ENCODE assay signal across 8 cellular contexts in genomic region chr1:32014199-32014936, GRCh38. TPM values are rescaled to one million over a fixed set of nuclear protein-coding genes. Genes with fewer than 3 reads are reported as not detected.
DNase-seq lines count a peak whose midpoint lies in the region; ATAC-seq and TF ChIP-seq lines count a peak whose summit lies in the region.

No MANE protein-coding gene starts in this region.

- no peaks in the 10 kb centered on the region for H3K36me3 Mint-ChIP-seq in activated naive CD8-positive, alpha-beta T cell

- POLR2A ChIA-PET in Panc1 (lab: Charles Lee), result no interaction called here

- no peaks in the 10 kb centered on the region for H3K27me3 ChIP-seq in Panc1 (ENCODE audit: control insufficient read depth, insufficient read depth, low read length)
- H3K27me3 ChIP-seq in cardiac muscle cell, result no peaks in the 10 kb centered on the region
- H3K27me3 ChIP-seq in ovary, result no peaks in the 10 kb centered on the region

- H3K9me3 ChIP-seq in Panc1 (ENCODE audit: control insufficient read depth, insufficient read depth, low read depth, low read length) (no peaks in the 10 kb centered on the region), cardiac muscle cell (ENCODE audit: low read depth) (no peaks in the 10 kb centered on the region), ovary (no peaks in the 10 kb centered on the region)

- H3K27ac ChIP-seq in Panc1 (ENCODE audit: low read length) (peak overlapping the region; percentile 90), cardiac muscle cell (peak overlapping the region; percentile 96), ovary (peak overlapping the region; percentile 80 to 95), urinary bladder (ENCODE audit: low read depth) (peak overlapping the region; percentile 92)

- H3K9me3 Mint-ChIP-seq in activated naive CD8-positive, alpha-beta T cell (ENCODE audit: low read depth), result no peaks in the 10 kb centered on the region

- DNase-seq in AG08395 (ENCODE audit: low spot score) (peak; percentile 51), Panc1 (ENCODE audit: low read depth, low spot score) (no peak), cardiac muscle cell (ENCODE audit: low read depth in 1 of 2, low spot score in 1 of 2) (peak; percentile 64 to 71), ovary (peak; percentile 39 to 69 (median 58))

- CTCF ChIA-PET in Panc1 (lab: Charles Lee), result interaction anchor here (0.7 kb wide), 1 partner anchor 955 kb away, joined by 3 read pairs; no protein-coding TSS in a partner anchor

- H3K4me1 ChIP-seq in Panc1 (ENCODE audit: control insufficient read depth, insufficient read depth, low read length) (peaks cover 18% of the 10 kb centered on the region), cardiac muscle cell (ENCODE audit: low read depth) (peaks cover 21% of the 10 kb centered on the region), ovary (ENCODE audit: insufficient read depth) (peaks cover 11% of the 10 kb centered on the region), urinary bladder (ENCODE audit: insufficient read depth) (no peaks in the 10 kb centered on the region)

- ATAC-seq in GM18519 (IDR thresholded peaks at IDR 0.05; ENCODE audit: low FRiP score, unreplicated experiment) (peak; percentile 7), HG03103 (IDR thresholded peaks at IDR 0.05; ENCODE audit: low read depth, unreplicated experiment) (peak; percentile 17), Panc1 (peak; percentile 37)

- intact Hi-C loops in Panc1 (cut with micrococcal nuclease; ENCODE audit: unreplicated experiment), result no loop called here
- intact Hi-C loops in ovary (cut with DNase I), result loop anchor here in 2 of 4 donors (10.0 kb wide), 2 partner anchors 50 to 60 kb away; partner anchors contain the start of gene TMEM39B (in 1 of the 2)

- H3K4me3 ChIP-seq in Panc1 (ENCODE audit: low read depth in 2 of 2, low read length in 2 of 2) (peak overlapping the region; percentile 78 to 96), cardiac muscle cell (peak overlapping the region; percentile 79), ovary (peak overlapping the region; percentile 99), urinary bladder (ENCODE audit: low read depth, low read length) (peak overlapping the region; percentile 86)

- peaks cover 35% of the 10 kb centered on the region for H3K4me1 Mint-ChIP-seq in activated naive CD8-positive, alpha-beta T cell (ENCODE audit: low read depth)

- no TSS peak for BruUV-seq in Panc1 (replicated peaks; lab: Mats Ljungman, UMichigan)

- peak overlapping the region; percentile 93 for H3K4me3 Mint-ChIP-seq in activated naive CD8-positive, alpha-beta T cell

- no peaks in the 10 kb centered on the region for H3K27me3 Mint-ChIP-seq in activated naive CD8-positive, alpha-beta T cell

- in situ Hi-C loops in Panc1 (cut with HindIII; ENCODE audit: low pct_unique_long_range_greater_than_20kb, low sequenced_read_pairs), result no loop called here

- whole genome bisulfite sequencing in ovary, 3 donors, result 0 to 1% (median 0%) methylated on average over 41 to 54 of the region's 54 CpGs
- under 1% methylated on average over 54 of the region's 54 CpGs for WGBS in urinary bladder

- TF ChIP-seq CTCF in Panc1 (IDR thresholded peaks at IDR 0.05) (no peak), cardiac muscle cell (IDR thresholded peaks at IDR 0.05; ENCODE audit: low read depth, low read length) (no peak), ovary (IDR thresholded peaks at IDR 0.05) (no peak)

- H3K36me3 ChIP-seq in Panc1 (ENCODE audit: control insufficient read depth, insufficient read depth, low read length), result peaks cover 15% of the 10 kb centered on the region; the same call in 1 of the 2 replicates
- H3K36me3 ChIP-seq in cardiac muscle cell, result peaks cover 5% of the 10 kb centered on the region
- H3K36me3 ChIP-seq in ovary, result no peaks in the 10 kb centered on the region
- H3K36me3 ChIP-seq in urinary bladder (ENCODE audit: insufficient read depth), result no peaks in the 10 kb centered on the region

- no peak for TF ChIP-seq EP300 in ovary (IDR thresholded peaks at IDR 0.05)

- peak overlapping the region; percentile 94 for H3K27ac Mint-ChIP-seq in activated naive CD8-positive, alpha-beta T cell

- no peak for TF ChIP-seq POLR2A in ovary (IDR thresholded peaks at IDR 0.05)

RNA-seq across cellular contexts. Expression of gene KHDRBS1, which starts 0.7 kb away (rescaled TPM):
- total RNA-seq in Panc1 (2021; ENCODE audit: unreplicated experiment) (163 TPM), cardiac muscle cell (86.8 and 99.5 TPM in 2 replicates), ovary (100 to 1,000 TPM in 5 of 7 donors, 10 to 100 TPM in 2; 84.3 to 184 (median 164) TPM), urinary bladder (84.8 TPM)
- polyA plus RNA-seq in Panc1 (2012; ENCODE audit: insufficient read length), result 127 TPM
- polyA plus RNA-seq in cardiac muscle cell (116 and 152 TPM in 2 replicates), ovary (100 to 1,000 TPM; 137 to 138 TPM), urinary bladder (85.0 TPM)

RNA-seq across cellular contexts. Expression of gene TMEM39B, which starts 58.4 kb away (rescaled TPM):
- total RNA-seq in Panc1 (2021; ENCODE audit: unreplicated experiment) (35.0 TPM), cardiac muscle cell (5.1 TPM in 2 replicates), ovary (10 to 100 TPM in 5 of 7 donors, 1 to 10 TPM in 2; 3.0 to 23.5 (median 15.2) TPM), urinary bladder (4.2 TPM)
- 44.7 TPM for polyA plus RNA-seq in Panc1 (2012; ENCODE audit: insufficient read length)
- polyA plus RNA-seq in cardiac muscle cell (4.6 and 7.0 TPM in 2 replicates), ovary (10 to 100 TPM in 1 of 2 donors, 1 to 10 TPM in 1; 7.4 to 16.1 TPM), urinary bladder (16.0 TPM)
